6 cellular contexts compared by ENCODE assay signal in the genomic region with DNA sequence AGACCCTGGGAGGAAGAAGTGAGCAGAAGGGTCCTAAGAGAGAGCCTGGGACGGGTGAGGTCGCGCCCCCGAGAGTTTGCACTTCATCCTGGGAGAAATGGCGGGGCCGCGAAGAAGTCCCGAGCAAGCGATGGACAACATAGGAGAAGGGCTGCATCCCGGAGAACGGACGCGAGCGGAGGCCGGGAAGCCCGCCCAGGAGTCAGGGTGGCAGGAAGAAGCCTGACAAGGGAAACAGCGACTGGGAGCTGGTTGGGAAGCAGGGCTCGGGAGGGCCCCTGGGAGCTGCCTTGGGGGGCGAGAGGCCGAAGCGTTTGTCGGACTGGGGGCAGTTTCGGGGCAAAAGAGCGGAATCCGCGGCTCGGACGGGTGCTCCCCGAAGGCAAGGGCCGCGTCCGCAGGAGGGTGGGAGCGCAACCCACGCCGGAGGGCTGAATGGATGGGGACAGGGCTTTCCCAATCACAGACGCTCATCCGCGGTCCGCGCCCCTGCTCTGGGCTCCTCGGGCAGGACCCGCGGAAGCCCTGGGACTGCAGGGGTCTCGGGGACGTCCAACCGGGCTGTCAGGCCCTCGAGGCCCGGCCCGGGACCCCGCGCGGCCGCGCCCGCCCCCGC. TPM values are rescaled to one million over a fixed set of nuclear protein-coding genes. Genes with fewer than 3 reads are reported as not detected.
DNase-seq lines count a peak whose midpoint lies in the region; ATAC-seq lines count a peak whose summit lies in the region.

No MANE protein-coding gene starts in this region.

- no peak for DNase-seq in activated CD8-positive, alpha-beta memory T cell treated with anti-CD3 and anti-CD28 coated beads, Interleukin-2, amount 10 ng/mL, durations not matched to agents 7 days and 5 days
- DNase-seq in activated CD8-positive, alpha-beta memory T cell treated with anti-CD3 and anti-CD28 coated beads, Interleukin-2, amount 50 U/mL, for 4 hours: no peak
- no peak for DNase-seq in memory B cell (ENCODE audit: low spot score in 2 of 2)
- no peak for DNase-seq in activated CD4-positive, CD25-positive, alpha-beta regulatory T cell (lab: John Stamatoyannopoulos, UW)
- no peak for DNase-seq in activated CD4-positive, CD25-positive, alpha-beta regulatory T cell treated with anti-CD3 and anti-CD28 coated beads, Interleukin-2, amount 50 U/mL, for 72 hours

- peak overlapping the region; percentile 98 for H3K27ac Mint-ChIP-seq in activated CD8-positive, alpha-beta memory T cell treated with anti-CD3 and anti-CD28 coated beads, Interleukin-2, amount 10 ng/mL, durations not matched to agents 7 days and 5 days
- H3K27ac Mint-ChIP-seq in activated T-helper 17 cell treated with anti-CD3 and anti-CD28 coated beads, Interleukin-2, amount 50 U/mL, for 72 hours: peak overlapping the region; percentile 87
- peak overlapping the region; percentile 90 for H3K27ac Mint-ChIP-seq in memory B cell

- CTCF ChIA-PET in activated CD8-positive, alpha-beta memory T cell treated with anti-CD3 and anti-CD28 coated beads, Interleukin-2, amount 10 ng/mL, durations not matched to agents 7 days and 5 days (lab: Charles Lee): interaction anchor here (0.6 to 2.4 kb wide), 3 partner anchors 9 to 20 kb away, joined by 3 to 12 read pairs (median 4); no protein-coding TSS in a partner anchor

- peak; percentile 10 for ATAC-seq in activated CD8-positive, alpha-beta memory T cell treated with anti-CD3 and anti-CD28 coated beads, Interleukin-2, amount 10 ng/mL, durations not matched to agents 7 days and 5 days
- ATAC-seq in activated T-helper 17 cell treated with anti-CD3 and anti-CD28 coated beads, Interleukin-2, amount 50 U/mL, for 72 hours (replicated peaks): peak; percentile 14
- ATAC-seq in memory B cell (ENCODE audit: low read depth): peak; percentile 5

- peaks cover 39% of the 10 kb centered on the region for H3K4me1 Mint-ChIP-seq in activated CD8-positive, alpha-beta memory T cell treated with anti-CD3 and anti-CD28 coated beads, Interleukin-2, amount 10 ng/mL, durations not matched to agents 7 days and 5 days
- H3K4me1 Mint-ChIP-seq in activated T-helper 17 cell treated with anti-CD3 and anti-CD28 coated beads, Interleukin-2, amount 50 U/mL, for 72 hours: peaks cover 14% of the 10 kb centered on the region
- H3K4me1 Mint-ChIP-seq in memory B cell: peaks cover 26% of the 10 kb centered on the region

- H3K36me3 Mint-ChIP-seq in activated CD8-positive, alpha-beta memory T cell treated with anti-CD3 and anti-CD28 coated beads, Interleukin-2, amount 10 ng/mL, durations not matched to agents 7 days and 5 days: peaks cover 18% of the 10 kb centered on the region
- H3K36me3 Mint-ChIP-seq in activated T-helper 17 cell treated with anti-CD3 and anti-CD28 coated beads, Interleukin-2, amount 50 U/mL, for 72 hours (ENCODE audit: low read depth): peaks cover 29% of the 10 kb centered on the region
- H3K36me3 Mint-ChIP-seq in memory B cell: no peaks in the 10 kb centered on the region

- H3K9me3 Mint-ChIP-seq in activated CD8-positive, alpha-beta memory T cell treated with anti-CD3 and anti-CD28 coated beads, Interleukin-2, amount 10 ng/mL, durations not matched to agents 7 days and 5 days (ENCODE audit: low read depth): no peaks in the 10 kb centered on the region
- no peaks in the 10 kb centered on the region for H3K9me3 Mint-ChIP-seq in activated T-helper 17 cell treated with anti-CD3 and anti-CD28 coated beads, Interleukin-2, amount 50 U/mL, for 72 hours
- H3K9me3 Mint-ChIP-seq in memory B cell: no peaks in the 10 kb centered on the region

- no peaks in the 10 kb centered on the region for H3K27me3 Mint-ChIP-seq in activated CD8-positive, alpha-beta memory T cell treated with anti-CD3 and anti-CD28 coated beads, Interleukin-2, amount 10 ng/mL, durations not matched to agents 7 days and 5 days
- no peaks in the 10 kb centered on the region for H3K27me3 Mint-ChIP-seq in activated T-helper 17 cell treated with anti-CD3 and anti-CD28 coated beads, Interleukin-2, amount 50 U/mL, for 72 hours
- H3K27me3 Mint-ChIP-seq in memory B cell: no peaks in the 10 kb centered on the region

- peak overlapping the region; percentile 90 for H3K4me3 Mint-ChIP-seq in activated CD8-positive, alpha-beta memory T cell treated with anti-CD3 and anti-CD28 coated beads, Interleukin-2, amount 10 ng/mL, durations not matched to agents 7 days and 5 days
- peak overlapping the region; percentile 91 for H3K4me3 Mint-ChIP-seq in activated T-helper 17 cell treated with anti-CD3 and anti-CD28 coated beads, Interleukin-2, amount 50 U/mL, for 72 hours
- H3K4me3 Mint-ChIP-seq in memory B cell: peak overlapping the region; percentile 99

RNA-seq across cellular contexts. Expression of a gene that starts 0.5 kb away (rescaled TPM):
- 100 to 1,000 TPM; 156 to 189 TPM for total RNA-seq in activated CD8-positive, alpha-beta memory T cell treated with anti-CD3 and anti-CD28 coated beads, Interleukin-2, amount 10 ng/mL, durations not matched to agents 7 days and 5 days
- 100 to 1,000 TPM in 1 of 2 donors, 10 to 100 TPM in 1; 84.4 to 109 TPM for total RNA-seq in activated T-helper 17 cell treated with anti-CD3 and anti-CD28 coated beads, Interleukin-2, amount 50 U/mL, for 72 hours

RNA-seq across cellular contexts. Expression of a gene that starts 20.4 kb away (rescaled TPM):
- 10 to 100 TPM in 1 of 2 experiments, 1 to 10 TPM in 1; 9.3 to 11.4 TPM for total RNA-seq in activated CD8-positive, alpha-beta memory T cell treated with anti-CD3 and anti-CD28 coated beads, Interleukin-2, amount 10 ng/mL, durations not matched to agents 7 days and 5 days
- total RNA-seq in activated T-helper 17 cell treated with anti-CD3 and anti-CD28 coated beads, Interleukin-2, amount 50 U/mL, for 72 hours: 10 to 100 TPM; 11.6 to 12.2 TPM

RNA-seq across cellular contexts. Expression of a gene that starts 20.4 kb away (rescaled TPM):
- 10 to 100 TPM; 32.9 to 34.8 TPM for total RNA-seq in activated CD8-positive, alpha-beta memory T cell treated with anti-CD3 and anti-CD28 coated beads, Interleukin-2, amount 10 ng/mL, durations not matched to agents 7 days and 5 days
- total RNA-seq in activated T-helper 17 cell treated with anti-CD3 and anti-CD28 coated beads, Interleukin-2, amount 50 U/mL, for 72 hours: 10 to 100 TPM; 31.7 to 36.4 TPM

RNA-seq across cellular contexts. Expression of a gene that starts 21.4 kb away (rescaled TPM):
- 10 to 100 TPM; 22.6 to 28.1 TPM for total RNA-seq in activated CD8-positive, alpha-beta memory T cell treated with anti-CD3 and anti-CD28 coated beads, Interleukin-2, amount 10 ng/mL, durations not matched to agents 7 days and 5 days
- total RNA-seq in activated T-helper 17 cell treated with anti-CD3 and anti-CD28 coated beads, Interleukin-2, amount 50 U/mL, for 72 hours: 10 to 100 TPM; 16.3 to 32.9 TPM

RNA-seq across cellular contexts. Expression of a gene that starts 36.5 kb away (rescaled TPM):
- total RNA-seq in activated CD8-positive, alpha-beta memory T cell treated with anti-CD3 and anti-CD28 coated beads, Interleukin-2, amount 10 ng/mL, durations not matched to agents 7 days and 5 days: 10 to 100 TPM; 58.4 to 68.4 TPM
- 10 to 100 TPM; 39.7 to 50.0 TPM for total RNA-seq in activated T-helper 17 cell treated with anti-CD3 and anti-CD28 coated beads, Interleukin-2, amount 50 U/mL, for 72 hours
